Comparison of ENCODE assay signal across 7 cellular contexts in genomic region chrX:12554206-12554605, GRCh38.
"Had no signal": no experiment of that assay in that cellular context is flagged by ENCODE, and none has a peak within 500 bp of the region (broad histone marks: within the 10 kb centered on the region; RNA-seq: fewer than 3 reads in every experiment).

No MANE protein-coding gene starts in this region.

- DNase-seq: GM23248, GOT3, H7, H9, HCEC 1CT, HFFc6 had no signal

- H3K27ac Mint-ChIP-seq: GM23338, H9, HFFc6 had no signal

- H3K4me3 ChIP-seq: GM23248, GM23338 had no signal

- H3K9me3 Mint-ChIP-seq: GM23338, HFFc6 had no signal

- H3K4me1 Mint-ChIP-seq: GM23338 had no signal

- H3K4me3 Mint-ChIP-seq: GM23338, H9, HFFc6 had no signal
